In the genomic region with DNA sequence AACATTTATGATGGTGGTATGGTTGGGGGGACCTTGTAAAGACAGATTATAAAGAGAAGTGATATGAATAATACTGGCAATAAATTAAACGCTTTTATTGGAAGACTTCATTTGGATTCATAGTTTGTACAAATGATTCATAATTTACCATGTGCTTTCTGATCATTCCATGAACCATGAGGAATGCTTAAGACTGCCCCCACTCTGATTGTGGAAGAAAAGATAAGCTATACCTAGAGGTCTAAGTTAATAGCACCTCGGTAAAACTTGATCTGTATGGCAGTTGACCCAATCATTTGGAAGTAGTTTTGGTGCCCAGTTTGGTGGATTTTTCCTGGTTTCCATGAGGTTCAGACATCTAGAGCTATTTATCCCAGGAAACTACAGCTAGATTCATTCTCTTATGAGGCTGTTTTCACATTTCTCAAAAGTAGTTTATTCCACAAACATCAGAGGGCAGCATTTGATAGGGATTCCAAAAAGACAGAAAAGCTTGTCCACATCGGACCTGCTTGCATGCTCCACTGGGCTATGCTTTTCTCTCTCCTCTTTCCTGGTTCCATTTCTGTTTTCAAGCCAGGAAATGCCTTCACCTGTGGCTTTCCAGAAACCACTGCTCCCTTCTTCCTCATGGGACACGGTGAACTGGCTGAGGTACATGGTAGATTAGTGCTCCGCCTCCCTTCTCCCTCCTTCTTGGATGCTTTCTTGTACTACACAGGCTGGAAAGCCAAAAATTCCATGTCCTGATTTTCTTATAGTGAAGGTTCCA, we compare ENCODE assay signal across 10 cellular contexts. TPM values are rescaled to one million over a fixed set of nuclear protein-coding genes. Genes with fewer than 3 reads are reported as not detected.
A peak's percentile ranks its signal among the peaks of the same experiment; 100 is the strongest.
DNase-seq lines count a peak whose midpoint lies in the region; ATAC-seq, FAIRE-seq and TF ChIP-seq lines count a peak whose summit lies in the region.
"Had no signal": no experiment of that assay in that cellular context is flagged by ENCODE, and none has a peak within 500 bp of the region (broad histone marks: within the 10 kb centered on the region; RNA-seq: fewer than 3 reads in every experiment).

No MANE protein-coding gene starts in this region.

- H3K4me1 ChIP-seq in pancreas (no peaks in the 10 kb centered on the region), vagina (no peaks in the 10 kb centered on the region)

- H3K9me3 Mint-ChIP-seq in natural killer cell treated with Interleukin-12 subunit alpha and Interleukin-12 subunit beta and Interleukin-15 and Interleukin-18, amount 100 ng/mL, for 72 hours = peaks cover 3% of the 10 kb centered on the region

- H3K27ac Mint-ChIP-seq in natural killer cell treated with Interleukin-12 subunit alpha and Interleukin-12 subunit beta and Interleukin-15 and Interleukin-18, amount 100 ng/mL, for 72 hours = no peak overlapping the region

- H3K36me3 Mint-ChIP-seq in natural killer cell treated with Interleukin-12 subunit alpha and Interleukin-12 subunit beta and Interleukin-15 and Interleukin-18, amount 100 ng/mL, for 72 hours = no peaks in the 10 kb centered on the region

- H3K27me3 ChIP-seq in pancreas (no peaks in the 10 kb centered on the region), vagina (no peaks in the 10 kb centered on the region)
- H3K27me3 ChIP-seq: SJSA1 had no signal

- no peaks in the 10 kb centered on the region for H3K9me3 ChIP-seq in pancreas
- no peaks in the 10 kb centered on the region for H3K9me3 ChIP-seq in vagina
- H3K9me3 ChIP-seq: SJSA1 had no signal

- ATAC-seq in pancreas = peak; percentile 71 to 92 (median 88)
- no peak for ATAC-seq in natural killer cell treated with Interleukin-12 subunit alpha and Interleukin-12 subunit beta and Interleukin-15 and Interleukin-18, amount 100 ng/mL, for 72 hours

- no peak overlapping the region for H3K4me3 Mint-ChIP-seq in natural killer cell treated with Interleukin-12 subunit alpha and Interleukin-12 subunit beta and Interleukin-15 and Interleukin-18, amount 100 ng/mL, for 72 hours

- 29 to 31% methylated on average over 5 of the region's 5 CpGs for WGBS in pancreas, 2 donors

- TF ChIP-seq CTCF in epithelial cell of proximal tubule (conservative IDR thresholded peaks at IDR 0.05; ENCODE audit: low read depth, low read length) = peak; percentile 73
- peak in 1 of 4 donors; percentile 22 for TF ChIP-seq CTCF in pancreas (IDR thresholded peaks at IDR 0.05)
- TF ChIP-seq CTCF in vagina (IDR thresholded peaks at IDR 0.05) = peak in 1 of 3 experiments; percentile 40

- no peak for FAIRE-seq in pancreas (lab: Jason Lieb, UNC)

- H3K36me3 ChIP-seq in pancreas = no peaks in the 10 kb centered on the region
- no peaks in the 10 kb centered on the region for H3K36me3 ChIP-seq in vagina
- H3K36me3 ChIP-seq: SJSA1 had no signal

- intact Hi-C loops in pancreas (cut with DNase I) = no loop called here
- intact Hi-C loops in vagina (cut with DNase I) = no loop called here

- peaks cover 5 to 6% of the 10 kb centered on the region in 2 donors for H3K27me3 Mint-ChIP-seq in natural killer cell treated with Interleukin-12 subunit alpha and Interleukin-12 subunit beta and Interleukin-15 and Interleukin-18, amount 100 ng/mL, for 72 hours

- no peaks in the 10 kb centered on the region for H3K4me1 Mint-ChIP-seq in natural killer cell treated with Interleukin-12 subunit alpha and Interleukin-12 subunit beta and Interleukin-15 and Interleukin-18, amount 100 ng/mL, for 72 hours (ENCODE audit: low read depth in 2 of 2)

- no peak for TF ChIP-seq POLR2A in vagina (IDR thresholded peaks at IDR 0.05)

- H3K27ac ChIP-seq in pancreas (peak overlapping the region in 2 of 4 donors; percentile 31 to 62), vagina (no peak overlapping the region)
- H3K27ac ChIP-seq: SJSA1 had no signal

- H3K4me3 ChIP-seq in epithelial cell of proximal tubule (ENCODE audit: low read depth, low read length) (peak overlapping the region; percentile 27), pancreas (no peak overlapping the region), vagina (no peak overlapping the region)
- H3K4me3 ChIP-seq: SJSA1 had no signal

- DNase-seq in EH (ENCODE audit: low read depth) (peak; percentile 80), NCI-H446 treated with DMSO at 0.1 percent for 48 hours (lab: John Stamatoyannopoulos, UW) (peak; percentile 1), epithelial cell of proximal tubule (ENCODE audit: low read depth) (peak; percentile 77), pancreas (peak in 1 of 6 donors; percentile 20), vagina (ENCODE audit: extremely low spot score in 2 of 2) (no peak)
- DNase-seq in stimulated activated CD4-positive, alpha-beta T cell treated with anti-CD3 and anti-CD28 coated beads, Interleukin-4, amount 100 ng/mL, for 4 hours = no peak
- no peak for DNase-seq in effector CD8-positive, alpha-beta T cell (lab: John Stamatoyannopoulos, UW)
- DNase-seq in natural killer cell treated with Interleukin-12 subunit alpha and Interleukin-12 subunit beta and Interleukin-15 and Interleukin-18, amount 100 ng/mL, for 72 hours (ENCODE audit: low spot score) = no peak
- DNase-seq: erythroblast had no signal

RNA-seq across cellular contexts. Expression of a gene that starts 29.2 kb away (rescaled TPM):
- total RNA-seq in epithelial cell of proximal tubule = 43.4 and 44.9 TPM in 2 replicates
- total RNA-seq in pancreas = 10 to 100 TPM in 5 of 6 donors, 1 to 10 TPM in 1; 8.7 to 17.1 (median 13.5) TPM
- polyA plus RNA-seq in pancreas = 1 to 10 TPM; 2.1 to 5.8 TPM
- 13.3 TPM for total RNA-seq in vagina
- 10 to 100 TPM; 59.6 to 84.9 TPM for total RNA-seq in natural killer cell treated with Interleukin-12 subunit alpha and Interleukin-12 subunit beta and Interleukin-15 and Interleukin-18, amount 100 ng/mL, for 72 hours

Comparison
In these comparisons a context has a peak if more than half of its experiments do, and no peak if none do; other contexts are left out.
1. DNase-seq: peak in EH (single experiment), NCI-H446 treated with DMSO at 0.1 percent for 48 hours (single experiment) and epithelial cell of proximal tubule (single experiment); none in vagina (0 of 2), stimulated activated CD4-positive, alpha-beta T cell treated with anti-CD3 and anti-CD28 coated beads, Interleukin-4, amount 100 ng/mL, for 4 hours (0 of 2), effector CD8-positive, alpha-beta T cell (single experiment) and natural killer cell treated with Interleukin-12 subunit alpha and Interleukin-12 subunit beta and Interleukin-15 and Interleukin-18, amount 100 ng/mL, for 72 hours (single experiment).
2. ATAC-seq: peak in pancreas (4 of 4); none in natural killer cell treated with Interleukin-12 subunit alpha and Interleukin-12 subunit beta and Interleukin-15 and Interleukin-18, amount 100 ng/mL, for 72 hours (0 of 2).